ENCODE assay signal across 8 cellular contexts in the genomic region with DNA sequence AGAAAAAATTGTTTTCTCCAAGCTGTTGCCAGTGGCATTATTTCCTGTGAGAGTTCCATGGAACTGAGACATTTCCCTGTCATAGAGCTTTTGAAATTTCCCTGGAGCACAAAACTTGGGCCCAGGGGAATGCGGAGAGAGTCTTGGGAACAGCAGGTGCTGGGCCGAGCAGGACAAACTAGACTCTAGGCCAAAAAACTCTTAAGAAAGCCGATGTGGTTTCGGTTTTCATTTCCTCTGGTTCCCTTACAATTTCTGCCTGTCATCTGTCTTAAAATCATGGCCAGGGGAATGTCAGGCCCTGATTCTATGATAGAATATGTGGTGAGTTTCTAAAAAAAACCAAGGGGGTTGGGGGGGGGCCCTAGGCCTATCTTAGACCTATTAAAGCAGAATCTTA. TPM values are rescaled to one million over a fixed set of nuclear protein-coding genes. Genes with fewer than 3 reads are reported as not detected.
DNase-seq lines count a peak whose midpoint lies in the region; ATAC-seq, FAIRE-seq and TF ChIP-seq lines count a peak whose summit lies in the region.
"Had no signal": no experiment of that assay in that cellular context is flagged by ENCODE, and none has a peak within 500 bp of the region (broad histone marks: within the 10 kb centered on the region; RNA-seq: fewer than 3 reads in every experiment).

No MANE protein-coding gene starts in this region.

- H3K27ac ChIP-seq in small intestine (ENCODE audit: low read depth in 1 of 2, low read length in 1 of 2) = peak overlapping the region; percentile 34 to 72

- H3K4me1 Mint-ChIP-seq in dendritic cell treated with granulocyte-macrophage colony-stimulating factor and Interleukin-4, amounts not matched to agents 40 ng/mL and 50 ng/mL, for 4 days (ENCODE audit: low read depth) = peaks cover 64% of the 10 kb centered on the region

- intact Hi-C loops in dendritic cell treated with granulocyte-macrophage colony-stimulating factor and Interleukin-4, amounts not matched to agents 40 ng/mL and 50 ng/mL, for 4 days (cut with micrococcal nuclease) = no loop called here
- intact Hi-C loops in lower leg skin (cut with DNase I; ENCODE audit: low total_unique reads) = loop anchor here (10.0 kb wide), 1 partner anchor 66 kb away; the partner anchor contains the start of genes CD14 and TMCO6

- no peak for TF ChIP-seq POLR2A in lower leg skin (IDR thresholded peaks at IDR 0.05)

- H3K9me3 ChIP-seq in small intestine (ENCODE audit: control insufficient read depth, low read depth) = no peaks in the 10 kb centered on the region

- ATAC-seq in GM18868 (IDR thresholded peaks at IDR 0.05; ENCODE audit: unreplicated experiment) = peak; percentile 26
- ATAC-seq in HG03108 (IDR thresholded peaks at IDR 0.05; ENCODE audit: unreplicated experiment) = peak; percentile 26
- no peak for ATAC-seq in HG03571 (IDR thresholded peaks at IDR 0.05; ENCODE audit: unreplicated experiment)

- H3K27me3 Mint-ChIP-seq in dendritic cell treated with granulocyte-macrophage colony-stimulating factor and Interleukin-4, amounts not matched to agents 40 ng/mL and 50 ng/mL, for 4 days = no peaks in the 10 kb centered on the region

- no peak for FAIRE-seq in small intestine (lab: Jason Lieb, UNC)

- DNase-seq in small intestine (peak; percentile 58), glomerular visceral epithelial cell (ENCODE audit: extremely low spot score) (no peak), lower leg skin (ENCODE audit: low spot score in 2 of 2) (no peak)
- DNase-seq: NCI-H146 had no signal

- H3K4me3 Mint-ChIP-seq in dendritic cell treated with granulocyte-macrophage colony-stimulating factor and Interleukin-4, amounts not matched to agents 40 ng/mL and 50 ng/mL, for 4 days = peak overlapping the region; percentile 35

- H3K27me3 ChIP-seq in small intestine (ENCODE audit: control insufficient read depth in 2 of 2, insufficient read depth in 2 of 2, low read length in 2 of 2) = no peaks in the 10 kb centered on the region

- TF ChIP-seq CTCF in lower leg skin (IDR thresholded peaks at IDR 0.05) = no peak

- H3K27ac Mint-ChIP-seq in dendritic cell treated with granulocyte-macrophage colony-stimulating factor and Interleukin-4, amounts not matched to agents 40 ng/mL and 50 ng/mL, for 4 days = peak overlapping the region; percentile 84

- peaks cover 58% of the 10 kb centered on the region for H3K36me3 Mint-ChIP-seq in dendritic cell treated with granulocyte-macrophage colony-stimulating factor and Interleukin-4, amounts not matched to agents 40 ng/mL and 50 ng/mL, for 4 days (ENCODE audit: low read depth)

- H3K4me3 ChIP-seq in small intestine (ENCODE audit: low read depth in 1 of 2, low read length in 2 of 2) (no peak overlapping the region), lower leg skin (ENCODE audit: low read depth, poor library complexity, severe bottlenecking) (no peak overlapping the region)

- WGBS in small intestine, 3 donors = 7 to 23% (median 7%) methylated on average over 4 of the region's 4 CpGs
- 39 to 67% methylated on average over 4 of the region's 4 CpGs for WGBS in lower leg skin, 2 donors

- H3K4me1 ChIP-seq in small intestine (ENCODE audit: control insufficient read depth in 2 of 2, insufficient read depth in 1 of 2, low read depth in 1 of 2, low read length in 1 of 2) = peaks cover 0 to 12% of the 10 kb centered on the region in 2 donors

- H3K36me3 ChIP-seq in small intestine (ENCODE audit: control insufficient read depth in 2 of 2, insufficient read depth in 2 of 2, low read length in 2 of 2) = peaks cover 0 to 2% of the 10 kb centered on the region in 2 donors

- H3K9me3 Mint-ChIP-seq in dendritic cell treated with granulocyte-macrophage colony-stimulating factor and Interleukin-4, amounts not matched to agents 40 ng/mL and 50 ng/mL, for 4 days = no peaks in the 10 kb centered on the region

RNA-seq across cellular contexts. Expression of gene SLC35A4, which starts 4.6 kb away (rescaled TPM):
- 10 to 100 TPM; 35.7 to 74.6 (median 52.3) TPM for polyA plus RNA-seq in small intestine
- total RNA-seq in lower leg skin = 10 to 100 TPM; 59.7 to 86.4 (median 68.2) TPM

RNA-seq across cellular contexts. Expression of gene APBB3, which starts 4.8 kb away (rescaled TPM):
- 10 to 100 TPM in 2 of 3 donors, 1 to 10 TPM in 1; 9.5 to 21.7 (median 13.0) TPM for polyA plus RNA-seq in small intestine
- total RNA-seq in lower leg skin = 10 to 100 TPM; 14.0 to 23.7 (median 19.2) TPM

RNA-seq across cellular contexts. Expression of gene SRA1, which starts 11.9 kb away (rescaled TPM):
- polyA plus RNA-seq in small intestine = 10 to 100 TPM; 28.5 to 49.9 (median 36.2) TPM
- total RNA-seq in lower leg skin = 10 to 100 TPM; 11.4 to 23.9 (median 14.6) TPM

RNA-seq across cellular contexts. Expression of gene EIF4EBP3, which starts 21.7 kb away (rescaled TPM):
- 10 to 100 TPM; 38.7 to 100.0 (median 82.7) TPM for polyA plus RNA-seq in small intestine
- 10 to 100 TPM; 19.2 to 32.1 (median 27.2) TPM for total RNA-seq in lower leg skin
